In the genomic region with DNA sequence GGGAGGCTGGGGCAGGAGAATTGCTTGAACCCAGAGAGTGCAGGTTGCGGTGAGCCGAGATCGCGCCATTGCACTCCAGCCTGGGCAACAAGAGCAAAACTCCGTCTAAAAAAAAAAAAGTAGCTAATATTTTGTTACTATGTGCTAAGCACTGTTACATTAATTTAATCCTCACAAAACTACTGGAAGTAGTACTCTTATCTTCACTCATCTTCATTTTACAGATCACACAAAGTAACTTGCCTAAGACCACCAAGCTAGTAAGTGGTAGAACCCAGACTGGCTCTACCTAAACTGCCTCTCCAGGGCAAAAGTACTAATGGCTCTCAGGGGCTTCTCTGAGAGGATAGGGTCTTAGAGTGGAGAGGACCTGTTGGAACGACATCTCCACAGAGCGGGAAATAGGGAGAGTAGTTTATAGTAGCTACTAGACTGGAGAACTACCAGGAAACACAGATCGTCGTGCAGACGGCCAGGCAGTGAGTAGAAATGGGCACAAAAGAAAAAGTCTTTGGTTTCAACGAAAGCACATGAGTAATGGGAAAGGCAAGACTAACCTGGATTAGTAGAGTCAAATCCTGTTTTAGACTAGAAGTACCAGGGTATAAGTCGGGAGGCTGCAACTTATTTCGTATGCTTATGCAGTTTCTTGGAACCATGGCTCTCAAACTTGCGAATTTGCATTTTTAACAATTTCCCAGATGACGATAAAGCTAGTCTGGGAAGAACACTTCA, we compare ENCODE assay signal across 9 cellular contexts. TPM values are rescaled to one million over a fixed set of nuclear protein-coding genes. Genes with fewer than 3 reads are reported as not detected.
DNase-seq lines count a peak whose midpoint lies in the region; ATAC-seq and TF ChIP-seq lines count a peak whose summit lies in the region.
"Had no signal": no experiment of that assay in that cellular context is flagged by ENCODE, and none has a peak within 500 bp of the region (broad histone marks: within the 10 kb centered on the region; RNA-seq: fewer than 3 reads in every experiment).

No MANE protein-coding gene starts in this region.

- WGBS in right lobe of liver (ENCODE audit: insufficient coverage, low coverage, low lambda C conversion rate, missing lambda C conversion rate), result 94% methylated on average over 14 of the region's 15 CpGs

- no peaks in the 10 kb centered on the region for H3K9me3 ChIP-seq in right lobe of liver

- no peaks in the 10 kb centered on the region for H3K36me3 ChIP-seq in right lobe of liver

- peaks cover 13% of the 10 kb centered on the region for H3K36me3 Mint-ChIP-seq in activated naive CD4-positive, alpha-beta T cell treated with anti-CD3 and anti-CD28 coated beads, Interleukin-2, amount 50 U/mL, for 24 hours
- H3K36me3 Mint-ChIP-seq in activated naive CD8-positive, alpha-beta T cell treated with anti-CD3 and anti-CD28 coated beads, Interleukin-2, amount 50 U/mL, for 24 hours (ENCODE audit: low read depth), result peaks cover 20% of the 10 kb centered on the region
- peaks cover 7% of the 10 kb centered on the region for H3K36me3 Mint-ChIP-seq in type B pancreatic cell

- no peaks in the 10 kb centered on the region for H3K27me3 Mint-ChIP-seq in activated naive CD4-positive, alpha-beta T cell treated with anti-CD3 and anti-CD28 coated beads, Interleukin-2, amount 50 U/mL, for 24 hours
- H3K27me3 Mint-ChIP-seq in activated naive CD8-positive, alpha-beta T cell treated with anti-CD3 and anti-CD28 coated beads, Interleukin-2, amount 50 U/mL, for 24 hours, result peaks cover 14% of the 10 kb centered on the region
- no peaks in the 10 kb centered on the region for H3K27me3 Mint-ChIP-seq in type B pancreatic cell

- H3K4me1 ChIP-seq in right lobe of liver, result peaks cover 0 to 26% (median 5%) of the 10 kb centered on the region in 4 donors

- peak overlapping the region; percentile 80 for H3K4me3 Mint-ChIP-seq in activated naive CD4-positive, alpha-beta T cell treated with anti-CD3 and anti-CD28 coated beads, Interleukin-2, amount 50 U/mL, for 24 hours
- H3K4me3 Mint-ChIP-seq in activated naive CD8-positive, alpha-beta T cell treated with anti-CD3 and anti-CD28 coated beads, Interleukin-2, amount 50 U/mL, for 24 hours, result peak overlapping the region; percentile 84
- H3K4me3 Mint-ChIP-seq in type B pancreatic cell, result peak overlapping the region; percentile 91

- no peak for DNase-seq in activated naive CD4-positive, alpha-beta T cell treated with Interleukin-2 at 50 U/mL for 16 hours
- DNase-seq in activated naive CD8-positive, alpha-beta T cell treated with anti-CD3 and anti-CD28 coated beads, Interleukin-2, amount 50 U/mL, for 24 hours, result no peak
- DNase-seq in right lobe of liver, result no peak
- no peak for DNase-seq in type B pancreatic cell (ENCODE audit: extremely low spot score, unreplicated experiment)
- DNase-seq: SIG-M5 had no signal

- H3K9me3 Mint-ChIP-seq in activated naive CD4-positive, alpha-beta T cell treated with anti-CD3 and anti-CD28 coated beads, Interleukin-2, amount 50 U/mL, for 24 hours, result no peaks in the 10 kb centered on the region
- H3K9me3 Mint-ChIP-seq in activated naive CD8-positive, alpha-beta T cell treated with anti-CD3 and anti-CD28 coated beads, Interleukin-2, amount 50 U/mL, for 24 hours, result no peaks in the 10 kb centered on the region
- no peaks in the 10 kb centered on the region for H3K9me3 Mint-ChIP-seq in type B pancreatic cell

- H3K27ac Mint-ChIP-seq in activated naive CD4-positive, alpha-beta T cell treated with anti-CD3 and anti-CD28 coated beads, Interleukin-2, amount 50 U/mL, for 24 hours, result peak overlapping the region; percentile 68
- peak overlapping the region; percentile 77 for H3K27ac Mint-ChIP-seq in activated naive CD8-positive, alpha-beta T cell treated with anti-CD3 and anti-CD28 coated beads, Interleukin-2, amount 50 U/mL, for 24 hours
- peak overlapping the region; percentile 93 for H3K27ac Mint-ChIP-seq in type B pancreatic cell

- no peak overlapping the region for H3K27ac ChIP-seq in right lobe of liver

- ATAC-seq in activated naive CD8-positive, alpha-beta T cell treated with anti-CD3 and anti-CD28 coated beads, Interleukin-2, amount 50 U/mL, for 24 hours, result no peak
- ATAC-seq in right lobe of liver, result no peak
- ATAC-seq in GM21619 (IDR thresholded peaks at IDR 0.05; ENCODE audit: unreplicated experiment), result no peak
- ATAC-seq in HG02763 (IDR thresholded peaks at IDR 0.05; ENCODE audit: unreplicated experiment), result no peak
- ATAC-seq in GM21717 (IDR thresholded peaks at IDR 0.05; ENCODE audit: unreplicated experiment), result no peak

- H3K4me3 ChIP-seq in right lobe of liver, result peak overlapping the region; percentile 63 to 74 (median 70)

- TF ChIP-seq POLR2A in right lobe of liver (IDR thresholded peaks at IDR 0.05), result no peak

- H3K27me3 ChIP-seq in right lobe of liver, result no peaks in the 10 kb centered on the region

- TF ChIP-seq CTCF in right lobe of liver (IDR thresholded peaks at IDR 0.05) (no peak), type B pancreatic cell (conservative IDR thresholded peaks at IDR 0.05) (no peak)

- H3K4me1 Mint-ChIP-seq in activated naive CD4-positive, alpha-beta T cell treated with anti-CD3 and anti-CD28 coated beads, Interleukin-2, amount 50 U/mL, for 24 hours, result peaks cover 50% of the 10 kb centered on the region
- peaks cover 44% of the 10 kb centered on the region for H3K4me1 Mint-ChIP-seq in activated naive CD8-positive, alpha-beta T cell treated with anti-CD3 and anti-CD28 coated beads, Interleukin-2, amount 50 U/mL, for 24 hours
- peaks cover 9% of the 10 kb centered on the region for H3K4me1 Mint-ChIP-seq in type B pancreatic cell (ENCODE audit: unreplicated experiment)

- intact Hi-C loops in right lobe of liver (cut with DNase I), result no loop called here

RNA-seq across cellular contexts. Expression of gene CLCC1, which starts 1.4 kb away (rescaled TPM):
- total RNA-seq in right lobe of liver (10 to 100 TPM; 14.1 to 22.1 (median 19.5) TPM), type B pancreatic cell (ENCODE audit: low replicate concordance) (24.2 and 32.9 TPM in 2 replicates)
